8 cellular contexts compared by ENCODE assay signal in the genomic region with DNA sequence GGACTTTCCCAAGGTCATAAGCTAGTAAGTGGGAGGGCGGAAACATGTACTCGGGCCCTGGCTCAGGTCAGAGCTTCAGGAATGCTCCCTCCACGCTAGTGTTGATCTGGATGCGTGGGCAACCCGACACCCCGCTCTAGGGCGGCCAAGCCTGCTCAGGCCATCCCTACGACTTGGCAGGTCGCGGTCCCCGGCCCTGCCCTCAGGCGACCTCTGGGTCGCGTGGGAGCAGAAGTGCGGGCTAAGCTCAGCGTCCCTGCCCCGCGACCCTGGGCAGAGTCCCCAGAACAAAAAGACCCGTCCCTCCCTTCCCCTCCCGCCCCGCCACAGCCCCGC. TPM values are rescaled to one million over a fixed set of nuclear protein-coding genes. Genes with fewer than 3 reads are reported as not detected.
DNase-seq lines count a peak whose midpoint lies in the region; ATAC-seq and TF ChIP-seq lines count a peak whose summit lies in the region.

No MANE protein-coding gene starts in this region.

- CTCF ChIA-PET in activated CD8-positive, alpha-beta memory T cell treated with anti-CD3 and anti-CD28 coated beads, Interleukin-2, amount 10 ng/mL, durations not matched to agents 7 days and 5 days (lab: Charles Lee), result interaction anchor here (0.9 to 4.4 kb wide), 7 partner anchors 21 to 458 kb away, joined by 3 to 31 read pairs (median 4); a partner anchor contains a TSS

- peak overlapping the region; percentile 49 for H3K27ac Mint-ChIP-seq in activated CD8-positive, alpha-beta memory T cell treated with anti-CD3 and anti-CD28 coated beads, Interleukin-2, amount 10 ng/mL, durations not matched to agents 7 days and 5 days
- H3K27ac Mint-ChIP-seq in memory B cell (peak overlapping the region; percentile 97), type B pancreatic cell (peak overlapping the region; percentile 96)

- H3K9me3 Mint-ChIP-seq in activated CD8-positive, alpha-beta memory T cell treated with anti-CD3 and anti-CD28 coated beads, Interleukin-2, amount 10 ng/mL, durations not matched to agents 7 days and 5 days (ENCODE audit: low read depth), result no peaks in the 10 kb centered on the region
- H3K9me3 Mint-ChIP-seq in memory B cell (no peaks in the 10 kb centered on the region), type B pancreatic cell (no peaks in the 10 kb centered on the region)

- TF ChIP-seq CTCF in coronary artery (IDR thresholded peaks at IDR 0.05) (no peak), type B pancreatic cell (conservative IDR thresholded peaks at IDR 0.05) (no peak)

- no peak for DNase-seq in activated CD8-positive, alpha-beta memory T cell treated with anti-CD3 and anti-CD28 coated beads, Interleukin-2, amount 10 ng/mL, durations not matched to agents 7 days and 5 days
- DNase-seq in activated CD8-positive, alpha-beta memory T cell treated with anti-CD3 and anti-CD28 coated beads, Interleukin-2, amount 50 U/mL, for 48 hours, result no peak
- DNase-seq in NCI-H69 (lab: John Stamatoyannopoulos, UW) (peak; percentile 83), coronary artery (ENCODE audit: low spot score) (peak; percentile 95), memory B cell (ENCODE audit: low spot score in 2 of 2) (no peak), type B pancreatic cell (ENCODE audit: extremely low spot score, unreplicated experiment) (no peak), DMS79 (lab: John Stamatoyannopoulos, UW) (no peak)

- peaks cover 7% of the 10 kb centered on the region for H3K4me1 Mint-ChIP-seq in activated CD8-positive, alpha-beta memory T cell treated with anti-CD3 and anti-CD28 coated beads, Interleukin-2, amount 10 ng/mL, durations not matched to agents 7 days and 5 days
- H3K4me1 Mint-ChIP-seq in memory B cell, result peaks cover 9% of the 10 kb centered on the region
- H3K4me1 Mint-ChIP-seq in type B pancreatic cell (ENCODE audit: unreplicated experiment), result peaks cover 14% of the 10 kb centered on the region

- H3K4me3 ChIP-seq in coronary artery, result peak overlapping the region; percentile 78

- H3K36me3 Mint-ChIP-seq in activated CD8-positive, alpha-beta memory T cell treated with anti-CD3 and anti-CD28 coated beads, Interleukin-2, amount 10 ng/mL, durations not matched to agents 7 days and 5 days, result no peaks in the 10 kb centered on the region
- H3K36me3 Mint-ChIP-seq in memory B cell (no peaks in the 10 kb centered on the region), type B pancreatic cell (no peaks in the 10 kb centered on the region)

- H3K27me3 Mint-ChIP-seq in activated CD8-positive, alpha-beta memory T cell treated with anti-CD3 and anti-CD28 coated beads, Interleukin-2, amount 10 ng/mL, durations not matched to agents 7 days and 5 days, result peaks cover 5% of the 10 kb centered on the region
- no peaks in the 10 kb centered on the region for H3K27me3 Mint-ChIP-seq in memory B cell
- H3K27me3 Mint-ChIP-seq in type B pancreatic cell, result no peaks in the 10 kb centered on the region

- peak overlapping the region; percentile 94 to 99 for H3K27ac ChIP-seq in coronary artery

- peak; percentile 6 for ATAC-seq in activated CD8-positive, alpha-beta memory T cell treated with anti-CD3 and anti-CD28 coated beads, Interleukin-2, amount 10 ng/mL, durations not matched to agents 7 days and 5 days
- ATAC-seq in HG02642 (IDR thresholded peaks at IDR 0.05; ENCODE audit: poor library complexity, unreplicated experiment) (peak; percentile 13), memory B cell (ENCODE audit: low read depth) (peak; percentile 3)

- H3K4me3 Mint-ChIP-seq in activated CD8-positive, alpha-beta memory T cell treated with anti-CD3 and anti-CD28 coated beads, Interleukin-2, amount 10 ng/mL, durations not matched to agents 7 days and 5 days, result peak overlapping the region; percentile 78
- peak overlapping the region; percentile 93 for H3K4me3 Mint-ChIP-seq in memory B cell
- H3K4me3 Mint-ChIP-seq in type B pancreatic cell, result peak overlapping the region; percentile 93

RNA-seq across cellular contexts. Expression of a gene that starts 0.8 kb away (rescaled TPM):
- total RNA-seq in activated CD8-positive, alpha-beta memory T cell treated with anti-CD3 and anti-CD28 coated beads, Interleukin-2, amount 10 ng/mL, durations not matched to agents 7 days and 5 days, result 1 to 10 TPM; 1.4 to 2.0 TPM
- total RNA-seq in type B pancreatic cell (ENCODE audit: low replicate concordance), result 10.5 TPM in 2 replicates

Comparison
In these comparisons a context has a peak if more than half of its experiments do, and no peak if none do; other contexts are left out.
1. DNase-seq: peak in NCI-H69 (single experiment) and coronary artery (single experiment); none in activated CD8-positive, alpha-beta memory T cell treated with anti-CD3 and anti-CD28 coated beads, Interleukin-2, amount 10 ng/mL, durations not matched to agents 7 days and 5 days (single experiment), activated CD8-positive, alpha-beta memory T cell treated with anti-CD3 and anti-CD28 coated beads, Interleukin-2, amount 50 U/mL, for 48 hours (single experiment), memory B cell (0 of 2), type B pancreatic cell (single experiment) and DMS79 (single experiment).
2. Peak in every context shown above with its lines, with median percentiles within 50 percentile points of each other: ATAC-seq, H3K27ac Mint-ChIP-seq and H3K4me3 Mint-ChIP-seq.